ENCODE assay signal across 1 cellular context in genomic region chr2:165535443-165535842, GRCh38.
TF ChIP-seq lines count a peak whose summit lies in the region.

No MANE protein-coding gene starts in this region.

TF ChIP-seq in GM23338, 12 proteins besides CTCF, POLR2A, EP300 and RAD21 (continued from another document):
- TF ChIP-seq, protein P1, sequence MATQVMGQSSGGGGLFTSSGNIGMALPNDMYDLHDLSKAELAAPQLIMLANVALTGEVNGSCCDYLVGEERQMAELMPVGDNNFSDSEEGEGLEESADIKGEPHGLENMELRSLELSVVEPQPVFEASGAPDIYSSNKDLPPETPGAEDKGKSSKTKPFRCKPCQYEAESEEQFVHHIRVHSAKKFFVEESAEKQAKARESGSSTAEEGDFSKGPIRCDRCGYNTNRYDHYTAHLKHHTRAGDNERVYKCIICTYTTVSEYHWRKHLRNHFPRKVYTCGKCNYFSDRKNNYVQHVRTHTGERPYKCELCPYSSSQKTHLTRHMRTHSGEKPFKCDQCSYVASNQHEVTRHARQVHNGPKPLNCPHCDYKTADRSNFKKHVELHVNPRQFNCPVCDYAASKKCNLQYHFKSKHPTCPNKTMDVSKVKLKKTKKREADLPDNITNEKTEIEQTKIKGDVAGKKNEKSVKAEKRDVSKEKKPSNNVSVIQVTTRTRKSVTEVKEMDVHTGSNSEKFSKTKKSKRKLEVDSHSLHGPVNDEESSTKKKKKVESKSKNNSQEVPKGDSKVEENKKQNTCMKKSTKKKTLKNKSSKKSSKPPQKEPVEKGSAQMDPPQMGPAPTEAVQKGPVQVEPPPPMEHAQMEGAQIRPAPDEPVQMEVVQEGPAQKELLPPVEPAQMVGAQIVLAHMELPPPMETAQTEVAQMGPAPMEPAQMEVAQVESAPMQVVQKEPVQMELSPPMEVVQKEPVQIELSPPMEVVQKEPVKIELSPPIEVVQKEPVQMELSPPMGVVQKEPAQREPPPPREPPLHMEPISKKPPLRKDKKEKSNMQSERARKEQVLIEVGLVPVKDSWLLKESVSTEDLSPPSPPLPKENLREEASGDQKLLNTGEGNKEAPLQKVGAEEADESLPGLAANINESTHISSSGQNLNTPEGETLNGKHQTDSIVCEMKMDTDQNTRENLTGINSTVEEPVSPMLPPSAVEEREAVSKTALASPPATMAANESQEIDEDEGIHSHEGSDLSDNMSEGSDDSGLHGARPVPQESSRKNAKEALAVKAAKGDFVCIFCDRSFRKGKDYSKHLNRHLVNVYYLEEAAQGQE (IDR thresholded peaks at IDR 0.05; ENCODE audit: unreplicated experiment) = no peak
